26 cellular contexts compared by ENCODE assay signal in genomic region chr22:41471606-41472005, GRCh38. TPM values are rescaled to one million over a fixed set of nuclear protein-coding genes. Genes with fewer than 3 reads are reported as not detected.
DNase-seq lines count a peak whose midpoint lies in the region; ATAC-seq and TF ChIP-seq lines count a peak whose summit lies in the region.
"Had no signal": no experiment of that assay in that cellular context is flagged by ENCODE, and none has a peak within 500 bp of the region (broad histone marks: within the 10 kb centered on the region; RNA-seq: fewer than 3 reads in every experiment).

No MANE protein-coding gene starts in this region.

- DNase-seq in natural killer cell (no peak), Peyer's patch (no peak), type B pancreatic cell (ENCODE audit: extremely low spot score, unreplicated experiment) (no peak), DMS 273 treated with DMSO at 0.1 percent for 48 hours (lab: John Stamatoyannopoulos, UW) (no peak)
- DNase-seq in natural killer cell treated with Interleukin-12 subunit alpha and Interleukin-12 subunit beta and Interleukin-15 and Interleukin-18, amount 100 ng/mL, for 72 hours (ENCODE audit: low spot score): no peak
- DNase-seq: activated CD4-positive, alpha-beta T cell treated with anti-CD3 and anti-CD28 coated beads for 4 hours; activated CD8-positive, alpha-beta memory T cell treated with anti-CD3 and anti-CD28 coated beads for 24 hours; adrenal gland; brain microvascular endothelial cell; DMS53; GDM1; H9; KG1; mammary epithelial cell; NCI-H1417 treated with DMSO at 0.1 percent for 48 hours; NCI-H2107; NCI-H82; nucleus accumbens; OCI-M1; Right ventricle myocardium superior; upper lobe of right lung had no signal

- ATAC-seq in natural killer cell: no peak
- ATAC-seq in natural killer cell treated with Interleukin-12 subunit alpha and Interleukin-12 subunit beta and Interleukin-15 and Interleukin-18, amount 100 ng/mL, for 72 hours: no peak
- ATAC-seq in HG02938 (IDR thresholded peaks at IDR 0.05; ENCODE audit: unreplicated experiment): no peak
- no peak for ATAC-seq in GM21786 (IDR thresholded peaks at IDR 0.05; ENCODE audit: unreplicated experiment)
- ATAC-seq: upper lobe of right lung had no signal

- H3K4me1 Mint-ChIP-seq in natural killer cell: peaks cover 42 to 45% of the 10 kb centered on the region in 2 donors
- peaks cover 35 to 37% of the 10 kb centered on the region in 2 donors for H3K4me1 Mint-ChIP-seq in natural killer cell treated with Interleukin-12 subunit alpha and Interleukin-12 subunit beta and Interleukin-15 and Interleukin-18, amount 100 ng/mL, for 72 hours (ENCODE audit: low read depth in 2 of 2)
- H3K4me1 Mint-ChIP-seq in type B pancreatic cell (ENCODE audit: unreplicated experiment): peaks cover 28% of the 10 kb centered on the region

- H3K4me3 Mint-ChIP-seq in natural killer cell (peak overlapping the region; percentile 21), type B pancreatic cell (peak overlapping the region; percentile 27)
- no peak overlapping the region for H3K4me3 Mint-ChIP-seq in natural killer cell treated with Interleukin-12 subunit alpha and Interleukin-12 subunit beta and Interleukin-15 and Interleukin-18, amount 100 ng/mL, for 72 hours

- H3K9me3 Mint-ChIP-seq in natural killer cell (no peaks in the 10 kb centered on the region), type B pancreatic cell (no peaks in the 10 kb centered on the region)
- H3K9me3 Mint-ChIP-seq in natural killer cell treated with Interleukin-12 subunit alpha and Interleukin-12 subunit beta and Interleukin-15 and Interleukin-18, amount 100 ng/mL, for 72 hours: no peaks in the 10 kb centered on the region

- no peaks in the 10 kb centered on the region for H3K27me3 Mint-ChIP-seq in natural killer cell (ENCODE audit: low read depth in 2 of 2)
- H3K27me3 Mint-ChIP-seq in natural killer cell treated with Interleukin-12 subunit alpha and Interleukin-12 subunit beta and Interleukin-15 and Interleukin-18, amount 100 ng/mL, for 72 hours: no peaks in the 10 kb centered on the region
- H3K27me3 Mint-ChIP-seq in type B pancreatic cell: no peaks in the 10 kb centered on the region

- H3K36me3 Mint-ChIP-seq in natural killer cell: no peaks in the 10 kb centered on the region
- H3K36me3 Mint-ChIP-seq in natural killer cell treated with Interleukin-12 subunit alpha and Interleukin-12 subunit beta and Interleukin-15 and Interleukin-18, amount 100 ng/mL, for 72 hours: peaks cover 15% of the 10 kb centered on the region
- peaks cover 18% of the 10 kb centered on the region for H3K36me3 Mint-ChIP-seq in type B pancreatic cell

- peaks cover 0 to 57% (median 3%) of the 10 kb centered on the region in 4 donors for H3K4me1 ChIP-seq in Peyer's patch
- H3K4me1 ChIP-seq in muscle layer of duodenum (ENCODE audit: control insufficient read depth in 1 of 2, insufficient read depth in 2 of 2, low read length in 2 of 2): peaks cover 9 to 49% of the 10 kb centered on the region in 2 donors

- H3K27me3 ChIP-seq in Peyer's patch (no peaks in the 10 kb centered on the region), muscle layer of duodenum (ENCODE audit: low read depth, low read length) (no peaks in the 10 kb centered on the region)
- H3K27me3 ChIP-seq: adrenal gland, BLaER1, brain microvascular endothelial cell, upper lobe of right lung had no signal

- peak overlapping the region in 1 of 4 donors; percentile 33 for H3K4me3 ChIP-seq in Peyer's patch
- H3K4me3 ChIP-seq in muscle layer of duodenum (ENCODE audit: low read depth in 1 of 2, low read length in 2 of 2): no peak overlapping the region
- H3K4me3 ChIP-seq: adrenal gland, BLaER1, prostate gland, upper lobe of right lung had no signal

- H3K27ac ChIP-seq in Peyer's patch (peak overlapping the region in 3 of 4 donors; percentile 24 to 97 (median 97)), muscle layer of duodenum (ENCODE audit: low read length) (peak overlapping the region; percentile 12)
- H3K27ac ChIP-seq: BLaER1, brain microvascular endothelial cell, prostate gland, upper lobe of right lung had no signal

- intact Hi-C loops in natural killer cell (cut with micrococcal nuclease): no loop called here

- TF ChIP-seq POLR2A in Peyer's patch (IDR thresholded peaks at IDR 0.05): peak; percentile 6 to 60

- H3K27ac Mint-ChIP-seq in natural killer cell (no peak overlapping the region), type B pancreatic cell (peak overlapping the region; percentile 99)
- no peak overlapping the region for H3K27ac Mint-ChIP-seq in natural killer cell treated with Interleukin-12 subunit alpha and Interleukin-12 subunit beta and Interleukin-15 and Interleukin-18, amount 100 ng/mL, for 72 hours
- H3K27ac Mint-ChIP-seq: H9 had no signal

- TF ChIP-seq CTCF in natural killer cell (IDR thresholded peaks at IDR 0.05): no peak
- TF ChIP-seq CTCF in Peyer's patch (IDR thresholded peaks at IDR 0.05): peak in 1 of 6 experiments; percentile 45
- TF ChIP-seq CTCF in type B pancreatic cell (conservative IDR thresholded peaks at IDR 0.05): no peak

- H3K9me3 ChIP-seq in Peyer's patch (no peaks in the 10 kb centered on the region), muscle layer of duodenum (ENCODE audit: control insufficient read depth in 1 of 2, low read length in 2 of 2) (no peaks in the 10 kb centered on the region)
- H3K9me3 ChIP-seq: adrenal gland, prostate gland, upper lobe of right lung had no signal

- H3K36me3 ChIP-seq in Peyer's patch (peaks cover 0 to 22% (median 0%) of the 10 kb centered on the region in 3 donors), muscle layer of duodenum (ENCODE audit: control insufficient read depth in 1 of 2, insufficient read depth in 2 of 2, low read length in 2 of 2) (peaks cover 15 to 18% of the 10 kb centered on the region in 2 donors)
- H3K36me3 ChIP-seq: prostate gland had no signal

RNA-seq across cellular contexts. Expression of gene ACO2, which starts 2.7 kb away (rescaled TPM):
- total RNA-seq in natural killer cell: 10 to 100 TPM; 77.9 to 99.8 (median 89.5) TPM
- 100 to 1,000 TPM; 109 to 113 TPM for total RNA-seq in natural killer cell treated with Interleukin-12 subunit alpha and Interleukin-12 subunit beta and Interleukin-15 and Interleukin-18, amount 100 ng/mL, for 72 hours
- total RNA-seq in Peyer's patch: 100 to 1,000 TPM; 115 to 394 (median 356) TPM
- 107 and 142 TPM in 2 replicates for total RNA-seq in type B pancreatic cell (ENCODE audit: low replicate concordance)

RNA-seq across cellular contexts. Expression of gene PHF5A, which starts 3.1 kb away (rescaled TPM):
- total RNA-seq in natural killer cell: 10 to 100 TPM; 31.8 to 41.8 (median 37.6) TPM
- 10 to 100 TPM; 58.7 to 83.8 TPM for total RNA-seq in natural killer cell treated with Interleukin-12 subunit alpha and Interleukin-12 subunit beta and Interleukin-15 and Interleukin-18, amount 100 ng/mL, for 72 hours
- 10 to 100 TPM; 20.6 to 31.3 (median 23.0) TPM for total RNA-seq in Peyer's patch
- 38.2 and 54.8 TPM in 2 replicates for total RNA-seq in type B pancreatic cell (ENCODE audit: low replicate concordance)

RNA-seq across cellular contexts. Expression of gene TOB2, which starts 25.0 kb away (rescaled TPM):
- 10 to 100 TPM; 26.4 to 42.2 (median 32.6) TPM for total RNA-seq in natural killer cell
- total RNA-seq in natural killer cell treated with Interleukin-12 subunit alpha and Interleukin-12 subunit beta and Interleukin-15 and Interleukin-18, amount 100 ng/mL, for 72 hours: 10 to 100 TPM; 31.7 to 45.4 TPM
- 10 to 100 TPM; 18.2 to 78.6 (median 74.4) TPM for total RNA-seq in Peyer's patch
- 47.4 and 54.5 TPM in 2 replicates for total RNA-seq in type B pancreatic cell (ENCODE audit: low replicate concordance)
